ENCODE assay signal across 9 cellular contexts in genomic region chr2:168030862-168031624, GRCh38.
DNase-seq lines count a peak whose midpoint lies in the region; ATAC-seq and TF ChIP-seq lines count a peak whose summit lies in the region.
"Had no signal": no experiment of that assay in that cellular context is flagged by ENCODE, and none has a peak within 500 bp of the region (broad histone marks: within the 10 kb centered on the region; RNA-seq: fewer than 3 reads in every experiment).

No MANE protein-coding gene starts in this region.

- H3K36me3 ChIP-seq in lower lobe of right lung: no peaks in the 10 kb centered on the region
- no peaks in the 10 kb centered on the region for H3K36me3 ChIP-seq in adrenal gland (replicated peaks in 1 of 2)

- H3K9me3 ChIP-seq in lower lobe of right lung (no peaks in the 10 kb centered on the region), adrenal gland (replicated peaks in 1 of 3) (no peaks in the 10 kb centered on the region)

- DNase-seq in hepatic stellate cell (ENCODE audit: low spot score): peak; percentile 69
- DNase-seq in lower lobe of right lung: no peak
- no peak for DNase-seq in ecto neural progenitor cell (ENCODE audit: low spot score)
- DNase-seq in adrenal gland: no peak
- no peak for DNase-seq in LoVo (ENCODE audit: low spot score)
- DNase-seq: head of caudate nucleus had no signal

- intact Hi-C loops in lower lobe of right lung (cut with DNase I) (no loop called here), adrenal gland (cut with DNase I) (no loop called here)

- TF ChIP-seq CTCF in lower lobe of right lung (IDR thresholded peaks at IDR 0.05): no peak
- no peak for TF ChIP-seq CTCF in adrenal gland (IDR thresholded peaks at IDR 0.05)

- TF ChIP-seq POLR2A in adrenal gland (IDR thresholded peaks at IDR 0.05): no peak

- H3K4me3 ChIP-seq in lower lobe of right lung: no peak overlapping the region
- no peak overlapping the region for H3K4me3 ChIP-seq in adrenal gland

- ATAC-seq in GM18502 (IDR thresholded peaks at IDR 0.05; ENCODE audit: poor library complexity, unreplicated experiment) (peak; percentile 94), GM21576 (IDR thresholded peaks at IDR 0.05; ENCODE audit: unreplicated experiment) (peak; percentile 75), HG03571 (IDR thresholded peaks at IDR 0.05; ENCODE audit: unreplicated experiment) (peak; percentile 80), lower lobe of right lung (no peak)

- WGBS in adrenal gland, 4 donors: 87 to 93% (median 91%) methylated on average over 5 of the region's 5 CpGs

- H3K4me1 ChIP-seq in lower lobe of right lung: no peaks in the 10 kb centered on the region
- no peaks in the 10 kb centered on the region for H3K4me1 ChIP-seq in adrenal gland (replicated peaks in 1 of 2)

- H3K27ac ChIP-seq in lower lobe of right lung (no peak overlapping the region), adrenal gland (no peak overlapping the region)

- H3K27me3 ChIP-seq in lower lobe of right lung (ENCODE audit: low read depth) (no peaks in the 10 kb centered on the region), adrenal gland (no peaks in the 10 kb centered on the region)

Comparison
In these comparisons a context has a peak if more than half of its experiments do, and no peak if none do; other contexts are left out.
1. ATAC-seq: peak in GM18502 (single experiment), GM21576 (single experiment) and HG03571 (single experiment); none in lower lobe of right lung (0 of 2).